ENCODE assay signal across 21 cellular contexts in genomic region chr10:72665925-72666324, GRCh38. TPM values are rescaled to one million over a fixed set of nuclear protein-coding genes. Genes with fewer than 3 reads are reported as not detected.
DNase-seq lines count a peak whose midpoint lies in the region; ATAC-seq and TF ChIP-seq lines count a peak whose summit lies in the region.
"Had no signal": no experiment of that assay in that cellular context is flagged by ENCODE, and none has a peak within 500 bp of the region (broad histone marks: within the 10 kb centered on the region; RNA-seq: fewer than 3 reads in every experiment).

No MANE protein-coding gene starts in this region.

- in situ Hi-C loops in Caki2 (cut with HindIII; ENCODE audit: low pct_unique_long_range_greater_than_20kb, low sequenced_read_pairs): no loop called here
- in situ Hi-C loops in IMR-90 (cut with MboI; ENCODE audit: low sequenced_read_pairs): no loop called here
- in situ Hi-C loops in mammary epithelial cell (cut with MboI; ENCODE audit: low sequenced_read_pairs in 2 of 2): no loop called here

- H3K27ac ChIP-seq in IMR-90 (ENCODE audit: insufficient read depth, low read length) (no peak overlapping the region), mammary epithelial cell (ENCODE audit: insufficient read depth, low read depth, low read length) (peak overlapping the region; percentile 35), mesenchymal stem cell (ENCODE audit: low read length, poor library complexity, severe bottlenecking) (no peak overlapping the region), suprapubic skin (no peak overlapping the region)
- H3K27ac ChIP-seq: cardiac muscle cell, ovary, thoracic aorta had no signal

- H2BK12ac ChIP-seq in mesenchymal stem cell (ENCODE audit: low read length in 2 of 2): no peak overlapping the region

- TF ChIP-seq RAD21 in IMR-90 (IDR thresholded peaks at IDR 0.05; ENCODE audit: low read length): no peak

- TF ChIP-seq EP300 in suprapubic skin (IDR thresholded peaks at IDR 0.05): no peak

- no peaks in the 10 kb centered on the region for H3K9me1 ChIP-seq in IMR-90 (ENCODE audit: insufficient read depth, low read length)

- H3K4me2 ChIP-seq in IMR-90 (ENCODE audit: low read depth, low read length) (no peak overlapping the region), mammary epithelial cell (ENCODE audit: insufficient read depth, low read depth, low read length) (no peak overlapping the region), mesenchymal stem cell (ENCODE audit: low read length, poor library complexity, severe bottlenecking) (no peak overlapping the region)

- CTCF ChIA-PET in IMR-90 (lab: Yijun Ruan, JAX): no interaction called here
- CTCF ChIA-PET in mammary epithelial cell (lab: Charles Lee; ENCODE audit: low non-redundant PET): no interaction called here

- H4K91ac ChIP-seq in IMR-90 (ENCODE audit: insufficient read depth, low read depth, low read length) (no peak overlapping the region), mesenchymal stem cell (ENCODE audit: low read length) (no peak overlapping the region)

- H4K8ac ChIP-seq in IMR-90 (ENCODE audit: low read depth in 2 of 2, low read length in 2 of 2) (no peak overlapping the region), mesenchymal stem cell (ENCODE audit: low read length) (no peak overlapping the region)

- H3K18ac ChIP-seq in IMR-90 (ENCODE audit: low read depth, low read length): no peak overlapping the region
- H3K18ac ChIP-seq in mesenchymal stem cell (ENCODE audit: low read depth in 1 of 2, low read length in 2 of 2): no peak overlapping the region

- WGBS in IMR-90 (ENCODE audit: extremely low coverage in 2 of 2, insufficient read length in 1 of 2), 2 experiments: no CpG with 5 or more reads among the region's 4 CpGs
- WGBS in mammary epithelial cell (ENCODE audit: low coverage, missing lambda C conversion rate): 45% methylated on average over 4 of the region's 4 CpGs
- whole genome bisulfite sequencing in mesenchymal stem cell: 80% methylated on average over 1 of the region's 4 CpGs
- 78% methylated on average over 4 of the region's 4 CpGs for WGBS in suprapubic skin

- no peaks in the 10 kb centered on the region for H3K79me2 ChIP-seq in mammary epithelial cell (ENCODE audit: insufficient read depth, low read length)

- no peaks in the 10 kb centered on the region for H3K36me3 ChIP-seq in IMR-90 (ENCODE audit: control insufficient read depth, insufficient read depth, low read length)
- no peaks in the 10 kb centered on the region for H3K36me3 ChIP-seq in mammary epithelial cell (ENCODE audit: insufficient read depth, low read length)
- no peaks in the 10 kb centered on the region for H3K36me3 ChIP-seq in mesenchymal stem cell (ENCODE audit: control insufficient read depth in 1 of 2, insufficient read depth in 2 of 2, low read depth in 1 of 2, low read length in 2 of 2)
- H3K36me3 ChIP-seq in suprapubic skin: no peaks in the 10 kb centered on the region
- H3K36me3 ChIP-seq: cardiac muscle cell, ovary, thoracic aorta had no signal

- H3K27me3 ChIP-seq in IMR-90 (ENCODE audit: control insufficient read depth, insufficient read depth, low read length) (no peaks in the 10 kb centered on the region), mammary epithelial cell (ENCODE audit: insufficient read depth, low read length) (no peaks in the 10 kb centered on the region), mesenchymal stem cell (ENCODE audit: control insufficient read depth in 1 of 2, insufficient read depth in 1 of 2, low read length in 2 of 2) (no peaks in the 10 kb centered on the region), suprapubic skin (no peaks in the 10 kb centered on the region)
- H3K27me3 ChIP-seq: cardiac muscle cell, ovary had no signal

- H2BK15ac ChIP-seq in IMR-90 (ENCODE audit: low read depth, low read length) (no peak overlapping the region), mesenchymal stem cell (ENCODE audit: low read depth, poor library complexity, severe bottlenecking) (no peak overlapping the region)

- POLR2A ChIA-PET in IMR-90 (lab: Charles Lee; ENCODE audit: unreplicated experiment): no interaction called here

- no peak overlapping the region for H3K9ac ChIP-seq in IMR-90 (ENCODE audit: low read depth, low read length)
- H3K9ac ChIP-seq in mammary epithelial cell (ENCODE audit: insufficient read depth, low read length): no peak overlapping the region
- H3K9ac ChIP-seq in mesenchymal stem cell (ENCODE audit: low read length): no peak overlapping the region

- H3K4ac ChIP-seq in IMR-90 (ENCODE audit: low read depth, low read length) (no peak overlapping the region), mesenchymal stem cell (ENCODE audit: low read depth in 1 of 2, low read length in 2 of 2) (no peak overlapping the region)

- TF ChIP-seq POLR2A in IMR-90 (IDR thresholded peaks at IDR 0.05; ENCODE audit: low read depth, low read length) (no peak), suprapubic skin (IDR thresholded peaks at IDR 0.05) (no peak)

- H2AK5ac ChIP-seq in IMR-90 (ENCODE audit: low read depth, low read length) (peak overlapping the region; percentile 59; the same call in 1 of the 2 replicates), mesenchymal stem cell (ENCODE audit: low read length, severe bottlenecking) (no peak overlapping the region)

- H3K79me1 ChIP-seq in IMR-90 (ENCODE audit: low read depth in 1 of 2, low read length in 2 of 2) (no peaks in the 10 kb centered on the region), mesenchymal stem cell (replicated peaks; ENCODE audit: low read length, poor library complexity, severe bottlenecking) (no peaks in the 10 kb centered on the region)

- ATAC-seq in IMR-90 (ENCODE audit: low read depth): peak; percentile 59; the same call in 1 of the 2 replicates
- ATAC-seq: activated T-cell treated with anti-CD3 and anti-CD28 coated beads, Interleukin-2, amount 50 U/mL, for 4 hours had no signal

- H3K23ac ChIP-seq in IMR-90 (ENCODE audit: low read depth, low read length) (no peak overlapping the region), mesenchymal stem cell (ENCODE audit: low read length in 2 of 2) (no peak overlapping the region)

- intact Hi-C loops in IMR-90 (cut with micrococcal nuclease): no loop called here
- intact Hi-C loops in mammary epithelial cell (cut with micrococcal nuclease): no loop called here

- no peak overlapping the region for H2AFZ ChIP-seq in IMR-90 (replicated peaks; ENCODE audit: low read length, poor library complexity)
- no peak overlapping the region for H2AFZ ChIP-seq in mammary epithelial cell (ENCODE audit: low read depth, low read length)
- no peak overlapping the region for H2AFZ ChIP-seq in mesenchymal stem cell (ENCODE audit: low read depth, low read length)

- H2BK120ac ChIP-seq in IMR-90 (ENCODE audit: low read depth, low read length): no peak overlapping the region
- no peak overlapping the region for H2BK120ac ChIP-seq in mesenchymal stem cell (ENCODE audit: low read depth, low read length)

- dilution Hi-C loops in IMR-90 (cut with HindIII; ENCODE audit: low sequenced_read_pairs, unreplicated experiment): no loop called here
- dilution Hi-C loops in mammary epithelial cell (cut with HindIII; ENCODE audit: low sequenced_read_pairs): no loop called here

- H2BK20ac ChIP-seq in IMR-90 (ENCODE audit: low read depth, low read length): no peak overlapping the region

- TF ChIP-seq CTCF in IMR-90 (conservative IDR thresholded peaks at IDR 0.05; ENCODE audit: low read depth, low read length): no peak
- TF ChIP-seq CTCF in mammary epithelial cell (conservative IDR thresholded peaks at IDR 0.05 in 1 of 2, IDR thresholded peaks at IDR 0.05 in 1 of 2; ENCODE audit: extremely low read depth in 1 of 2, insufficient read depth in 1 of 2, low read depth in 1 of 2, low read length in 2 of 2): no peak
- no peak for TF ChIP-seq CTCF in suprapubic skin (IDR thresholded peaks at IDR 0.05)

- H2AK9ac ChIP-seq in IMR-90 (replicated peaks; ENCODE audit: low read depth, low read length, poor library complexity): no peak overlapping the region

- H3K4me1 ChIP-seq in IMR-90 (ENCODE audit: control insufficient read depth, insufficient read depth, low read length): no peaks in the 10 kb centered on the region
- no peaks in the 10 kb centered on the region for H3K4me1 ChIP-seq in mammary epithelial cell (ENCODE audit: insufficient read depth, low read length)
- no peaks in the 10 kb centered on the region for H3K4me1 ChIP-seq in mesenchymal stem cell (ENCODE audit: control insufficient read depth, insufficient read depth, low read depth, low read length)
- no peaks in the 10 kb centered on the region for H3K4me1 ChIP-seq in suprapubic skin

- H3K4me3 ChIP-seq in IMR-90 (ENCODE audit: insufficient read depth, low read depth, low read length): no peak overlapping the region
- H3K4me3 ChIP-seq in mammary epithelial cell (replicated peaks in 1 of 3; ENCODE audit: insufficient read depth in 1 of 3, low read depth in 2 of 3, low read length in 3 of 3): no peak overlapping the region
- no peak overlapping the region for H3K4me3 ChIP-seq in mesenchymal stem cell (ENCODE audit: insufficient read depth in 1 of 2, low read depth in 1 of 2, low read length in 2 of 2)
- H3K4me3 ChIP-seq in suprapubic skin: no peak overlapping the region
- H3K4me3 ChIP-seq: cardiac muscle cell, ovary, thoracic aorta had no signal

- H2BK5ac ChIP-seq in IMR-90 (ENCODE audit: low read depth, low read length, poor library complexity, severe bottlenecking) (no peak overlapping the region), mesenchymal stem cell (ENCODE audit: low read depth, low read length, poor library complexity, severe bottlenecking) (no peak overlapping the region)

- no peak overlapping the region for H3K56ac ChIP-seq in IMR-90 (ENCODE audit: extremely low read depth, insufficient read depth, low read length)

- no peaks in the 10 kb centered on the region for H3K9me3 ChIP-seq in IMR-90 (ENCODE audit: control insufficient read depth, insufficient read depth, low read length)
- H3K9me3 ChIP-seq in mammary epithelial cell (replicated peaks; ENCODE audit: insufficient read depth, low read length): no peaks in the 10 kb centered on the region
- no peaks in the 10 kb centered on the region for H3K9me3 ChIP-seq in mesenchymal stem cell (ENCODE audit: control insufficient read depth, low read length)
- no peaks in the 10 kb centered on the region for H3K9me3 ChIP-seq in suprapubic skin
- H3K9me3 ChIP-seq: ovary, thoracic aorta had no signal

- H3K14ac ChIP-seq in IMR-90 (replicated peaks; ENCODE audit: low read depth, low read length): no peak overlapping the region
- no peak overlapping the region for H3K14ac ChIP-seq in mesenchymal stem cell (ENCODE audit: low read length in 2 of 2)

- BruUV-seq in IMR-90 (replicated peaks; lab: Mats Ljungman, UMichigan) (no TSS peak), mammary epithelial cell (replicated peaks; lab: Mats Ljungman, UMichigan) (no TSS peak)

- H4K20me1 ChIP-seq in IMR-90 (ENCODE audit: insufficient read depth, low read length): no peaks in the 10 kb centered on the region
- H4K20me1 ChIP-seq in mammary epithelial cell (ENCODE audit: insufficient read depth, low read length): no peaks in the 10 kb centered on the region

- H4K5ac ChIP-seq in IMR-90 (ENCODE audit: low read depth, low read length): no peak overlapping the region

- DNase-seq in Caki2 (ENCODE audit: low read depth) (peak; percentile 49), IMR-90 (peak; percentile 51), mammary epithelial cell (peak; percentile 81), mesenchymal stem cell (peak; percentile 17), suprapubic skin (ENCODE audit: low spot score in 2 of 2) (no peak), NCI-H345 (lab: John Stamatoyannopoulos, UW) (no peak), hypothalamus (lab: John Stamatoyannopoulos, UW) (no peak)
- DNase-seq in activated CD4-positive, alpha-beta T cell treated with anti-CD3 and anti-CD28 coated beads for 4 hours: no peak
- DNase-seq: activated CD4-positive, alpha-beta T cell treated with anti-CD3 and anti-CD28 coated beads, Interleukin-2, amount 50 U/mL, for 48 hours; activated naive CD8-positive, alpha-beta T cell treated with anti-CD3 and anti-CD28 coated beads for 36 hours; activated T-cell treated with anti-CD3 and anti-CD28 coated beads, Interleukin-2, amount 50 U/mL, for 4 hours; C1 segment of cervical spinal cord; DMS79 treated with DMSO at 0.1 percent for 48 hours; effector CD4-positive, alpha-beta T cell; NCI-H1930; NCI-H526; OCI-M1; ovary; stimulated activated CD4-positive, alpha-beta T cell treated with anti-CD3 and anti-CD28 coated beads, Interleukin-4, amount 100 ng/mL, for 1 hour had no signal

RNA-seq across cellular contexts. Expression of gene MCU, which starts 26.0 kb away (rescaled TPM):
- total RNA-seq in Caki2 (2014; rRNA removed; shearing (Covaris generic); ENCODE audit: low replicate concordance): 81.5 and 115 TPM in 2 replicates
- 36.2 and 39.7 TPM in 2 replicates for total RNA-seq in IMR-90 (2012; rRNA removed)
- 35.1 and 36.7 TPM in 2 replicates for polyA plus RNA-seq in IMR-90 (2012; rRNA removed)
- 9.6 and 11.2 TPM in 2 replicates for polyA plus RNA-seq in IMR-90 (2012; cell fraction: cytosol; rRNA removed)
- 12.1 and 61.4 TPM in 2 replicates for polyA plus RNA-seq in IMR-90 (2012; cell fraction: nucleus; rRNA removed; ENCODE audit: low replicate concordance)
- total RNA-seq in mammary epithelial cell: 10 to 100 TPM; 21.5 to 32.7 TPM
- polyA plus RNA-seq in mammary epithelial cell: 29.5 TPM
- 92.7 TPM for polyA minus RNA-seq in mammary epithelial cell
- 17.3 TPM for polyA plus RNA-seq in mesenchymal stem cell (2013, experiment 1 of 2)
- 17.6 TPM for polyA plus RNA-seq in mesenchymal stem cell (2013, experiment 2 of 2)
- 10 to 100 TPM; 28.3 to 31.7 (median 29.7) TPM for total RNA-seq in suprapubic skin

RNA-seq across cellular contexts. Expression of gene MICU1, which starts 40.0 kb away (rescaled TPM):
- total RNA-seq in Caki2 (2014; rRNA removed; shearing (Covaris generic); ENCODE audit: low replicate concordance): 74.7 and 83.2 TPM in 2 replicates
- 43.6 and 45.0 TPM in 2 replicates for total RNA-seq in IMR-90 (2012; rRNA removed)
- polyA plus RNA-seq in IMR-90 (2012; rRNA removed): 43.3 and 44.7 TPM in 2 replicates
- polyA plus RNA-seq in IMR-90 (2012; cell fraction: cytosol; rRNA removed): 28.1 and 53.8 TPM in 2 replicates
- polyA plus RNA-seq in IMR-90 (2012; cell fraction: nucleus; rRNA removed; ENCODE audit: low replicate concordance): 10.1 and 22.7 TPM in 2 replicates
- total RNA-seq in mammary epithelial cell: 10 to 100 TPM; 32.1 to 38.3 TPM
- 22.5 TPM for polyA plus RNA-seq in mammary epithelial cell
- polyA minus RNA-seq in mammary epithelial cell: 27.5 TPM
- polyA plus RNA-seq in mesenchymal stem cell (2013, experiment 1 of 2): 43.3 TPM
- polyA plus RNA-seq in mesenchymal stem cell (2013, experiment 2 of 2): 42.3 TPM
- 10 to 100 TPM; 34.1 to 37.6 (median 35.6) TPM for total RNA-seq in suprapubic skin

Comparison
In these comparisons a context has a peak if more than half of its experiments do, and no peak if none do; other contexts are left out.
1. DNase-seq: peak in Caki2 (single experiment), IMR-90 (single experiment), mammary epithelial cell (single experiment) and mesenchymal stem cell (single experiment); none in activated CD4-positive, alpha-beta T cell treated with anti-CD3 and anti-CD28 coated beads for 4 hours (0 of 2), suprapubic skin (0 of 2), NCI-H345 (single experiment) and hypothalamus (0 of 51).